ENCODE assay signal across 35 cellular contexts in genomic region chr11:71357414-71357813, GRCh38.
"Had no signal": no experiment of that assay in that cellular context is flagged by ENCODE, and none has a peak within 500 bp of the region (broad histone marks: within the 10 kb centered on the region; RNA-seq: fewer than 3 reads in every experiment).

No MANE protein-coding gene starts in this region.

- H3K9me3 ChIP-seq: MG63 had no signal

- DNase-seq: Karpas-422, Kasumi-1, MG63, MM.1S, MV-4-11, NCI-H1048, NCI-H1092, NCI-H1092 treated with DMSO at 0.1 percent for 48 hours, NCI-H1105, NCI-H1105 treated with DMSO at 0.1 percent for 48 hours, NCI-H1417, NCI-H1417 treated with DMSO at 0.1 percent for 48 hours, NCI-H1436, NCI-H1436 treated with DMSO at 0.1 percent for 48 hours, NCI-H146, NCI-H1694, NCI-H1694 treated with DMSO at 0.1 percent for 48 hours, NCI-H187, NCI-H187 treated with DMSO at 0.1 percent for 48 hours, NCI-H1930, NCI-H2029, NCI-H2029 treated with DMSO at 0.1 percent for 48 hours, NCI-H2081, NCI-H2081 treated with DMSO at 0.1 percent for 48 hours, NCI-H2107, NCI-H2171, NCI-H2171 treated with DMSO at 0.1 percent for 48 hours, NCI-H2227 treated with DMSO at 0.1 percent for 48 hours, NCI-H226, NCI-H345, NCI-H446, NCI-H446 treated with DMSO at 0.1 percent for 48 hours, NCI-H510A, NCI-H510A treated with DMSO at 0.1 percent for 48 hours, NCI-H524 had no signal

- H3K4me3 ChIP-seq: MG63 had no signal

- H3K36me3 ChIP-seq: MG63 had no signal
